In genomic region chr1:14945132-14946010, GRCh38 we compare ENCODE assay signal across 7 cellular contexts.
DNase-seq lines count a peak whose midpoint lies in the region; ATAC-seq, FAIRE-seq and TF ChIP-seq lines count a peak whose summit lies in the region.

No MANE protein-coding gene starts in this region.

- DNase-seq in NCI-H526 treated with DMSO at 0.1 percent for 48 hours (lab: John Stamatoyannopoulos, UW) (peak; percentile 64), endothelial cell of umbilical vein (ENCODE audit: low read depth, low spot score) (peak; percentile 37), midbrain (lab: John Stamatoyannopoulos, UW) (peak; percentile 50), upper lobe of right lung (peak; percentile 76), 8988T (no peak)

- no peaks in the 10 kb centered on the region for H3K36me3 ChIP-seq in endothelial cell of umbilical vein (ENCODE audit: control insufficient read depth in 2 of 2, extremely low read depth in 1 of 2, insufficient read depth in 2 of 2, low read length in 2 of 2)
- H3K36me3 ChIP-seq in upper lobe of right lung = no peaks in the 10 kb centered on the region

- H2AFZ ChIP-seq in endothelial cell of umbilical vein (ENCODE audit: low read depth, low read length) = peak overlapping the region; percentile 65

- no peak overlapping the region for H3K9ac ChIP-seq in endothelial cell of umbilical vein (replicated peaks; ENCODE audit: extremely low read depth, insufficient read depth, low read length)

- H3K27me3 ChIP-seq in endothelial cell of umbilical vein (ENCODE audit: control insufficient read depth in 2 of 2, insufficient read depth in 2 of 2, low read length in 2 of 2) = no peaks in the 10 kb centered on the region
- no peaks in the 10 kb centered on the region for H3K27me3 ChIP-seq in upper lobe of right lung

- TF ChIP-seq CTCF in endothelial cell of umbilical vein (IDR thresholded peaks at IDR 0.05; ENCODE audit: extremely low read depth in 1 of 2, insufficient read depth in 1 of 2, low read depth in 1 of 2, low read length in 2 of 2) (no peak), upper lobe of right lung (IDR thresholded peaks at IDR 0.05) (no peak)

- no peak for TF ChIP-seq POLR2A in endothelial cell of umbilical vein (IDR thresholded peaks at IDR 0.05; ENCODE audit: low read depth, low read length)

- dilution Hi-C loops in endothelial cell of umbilical vein (cut with MboI; ENCODE audit: extremely low pct_ligation_motif_present, low sequenced_read_pairs) = no loop called here

- no peaks in the 10 kb centered on the region for H3K9me1 ChIP-seq in endothelial cell of umbilical vein (replicated peaks; ENCODE audit: control insufficient read depth, extremely low read depth, insufficient read depth, low read length)

- no TSS peak for BruUV-seq in endothelial cell of umbilical vein (replicated peaks; lab: Mats Ljungman, UMichigan)

- ATAC-seq in upper lobe of right lung (peak; percentile 76), HG03354 (IDR thresholded peaks at IDR 0.05; ENCODE audit: poor library complexity, severe bottlenecking, unreplicated experiment) (no peak), GM21390 (IDR thresholded peaks at IDR 0.05; ENCODE audit: unreplicated experiment) (no peak)

- H3K4me2 ChIP-seq in endothelial cell of umbilical vein (ENCODE audit: insufficient read depth, low read length) = no peak overlapping the region

- H3K4me1 ChIP-seq in endothelial cell of umbilical vein (ENCODE audit: control insufficient read depth, extremely low read depth, insufficient read depth, low read length) (peaks cover 8% of the 10 kb centered on the region), upper lobe of right lung (peaks cover 32% of the 10 kb centered on the region)

- H3K27ac ChIP-seq in endothelial cell of umbilical vein (ENCODE audit: insufficient read depth, low read depth, low read length) (no peak overlapping the region), upper lobe of right lung (peak overlapping the region; percentile 87)

- POLR2A ChIA-PET in endothelial cell of umbilical vein (lab: Charles Lee) = interaction anchor here (0.5 kb wide), 1 partner anchor 11 kb away, joined by 3 read pairs; no protein-coding TSS in a partner anchor

- intact Hi-C loops in endothelial cell of umbilical vein (cut with micrococcal nuclease) (no loop called here), upper lobe of right lung (cut with DNase I) (no loop called here)

- H3K79me2 ChIP-seq in endothelial cell of umbilical vein (ENCODE audit: control insufficient read depth, insufficient read depth, low read length) = no peaks in the 10 kb centered on the region

- no peak for FAIRE-seq in endothelial cell of umbilical vein (lab: Jason Lieb, UNC)

- no peaks in the 10 kb centered on the region for H4K20me1 ChIP-seq in endothelial cell of umbilical vein (replicated peaks; ENCODE audit: control insufficient read depth, extremely low read depth, insufficient read depth, low read length)

- no peaks in the 10 kb centered on the region for H3K9me3 ChIP-seq in endothelial cell of umbilical vein (replicated peaks; ENCODE audit: control insufficient read depth, insufficient read depth, low read length)
- H3K9me3 ChIP-seq in upper lobe of right lung = no peaks in the 10 kb centered on the region

- CTCF ChIA-PET in endothelial cell of umbilical vein (lab: Charles Lee) = no interaction called here

- no peak overlapping the region for H3K4me3 ChIP-seq in endothelial cell of umbilical vein (replicated peaks in 1 of 3; ENCODE audit: insufficient read depth in 1 of 3, low read depth in 1 of 3, low read length in 3 of 3)
- H3K4me3 ChIP-seq in upper lobe of right lung = peak overlapping the region; percentile 36

TF ChIP-seq in endothelial cell of umbilical vein, 7 proteins besides CTCF, POLR2A, EP300 and RAD21:
- TF ChIP-seq FOS (IDR thresholded peaks at IDR 0.05; ENCODE audit: borderline replicate concordance, insufficient read depth, low read length) = no peak
- TF ChIP-seq, protein P1, sequence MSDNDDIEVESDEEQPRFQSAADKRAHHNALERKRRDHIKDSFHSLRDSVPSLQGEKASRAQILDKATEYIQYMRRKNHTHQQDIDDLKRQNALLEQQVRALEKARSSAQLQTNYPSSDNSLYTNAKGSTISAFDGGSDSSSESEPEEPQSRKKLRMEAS (IDR thresholded peaks at IDR 0.05; ENCODE audit: insufficient read depth, insufficient read length) = no peak
- TF ChIP-seq JUN (IDR thresholded peaks at IDR 0.05; ENCODE audit: borderline replicate concordance, insufficient read depth, insufficient read length, low read depth) = no peak
- TF ChIP-seq EZH2 (IDR thresholded peaks at IDR 0.05; ENCODE audit: borderline replicate concordance, low read depth, low read length, severe bottlenecking) = no peak
- no peak for TF ChIP-seq POLR2AphosphoS5 (IDR thresholded peaks at IDR 0.05; ENCODE audit: insufficient read depth, low read depth, low read length)
